In the genomic region with DNA sequence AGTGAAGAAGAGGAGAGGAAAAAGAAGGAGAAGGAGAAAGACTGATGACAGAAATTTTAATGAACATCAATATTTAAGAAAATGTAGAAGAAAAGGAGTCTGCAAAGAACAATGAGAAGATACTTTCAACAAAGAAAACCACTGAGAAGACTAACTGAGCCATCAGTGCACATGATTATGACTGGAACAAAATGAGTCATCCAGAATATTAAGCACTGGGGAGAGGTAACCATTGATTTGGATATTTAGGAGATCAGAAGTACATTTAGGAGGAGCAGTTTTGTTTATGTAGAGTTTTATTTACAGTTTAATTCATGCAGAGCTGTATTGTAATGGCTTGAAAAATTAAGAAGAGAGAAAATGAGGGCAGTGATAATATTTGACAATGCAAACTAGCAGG, we compare ENCODE assay signal across 17 cellular contexts.
DNase-seq lines count a peak whose midpoint lies in the region; ATAC-seq and TF ChIP-seq lines count a peak whose summit lies in the region.
"Had no signal": no experiment of that assay in that cellular context is flagged by ENCODE, and none has a peak within 500 bp of the region (broad histone marks: within the 10 kb centered on the region; RNA-seq: fewer than 3 reads in every experiment).

No MANE protein-coding gene starts in this region.

- no peaks in the 10 kb centered on the region for H4K20me1 ChIP-seq in osteoblast (ENCODE audit: insufficient read depth, low read length)
- H4K20me1 ChIP-seq: BLaER1 treated with 17β-estradiol and CSF1 and Interleukin-3, amounts not matched to agents 10 nM and 100 nM had no signal

- H4K12ac ChIP-seq in trophoblast cell (ENCODE audit: low read depth, low read length), result no peak overlapping the region

- no peaks in the 10 kb centered on the region for H3K27me3 ChIP-seq in osteoblast (ENCODE audit: insufficient read depth, low read length)
- H3K27me3 ChIP-seq in trophoblast cell (ENCODE audit: insufficient read depth, low read length), result no peaks in the 10 kb centered on the region
- H3K27me3 ChIP-seq: BLaER1 treated with 17β-estradiol and CSF1 and Interleukin-3, amounts not matched to agents 10 nM and 100 nM had no signal

- H4K91ac ChIP-seq in trophoblast cell (ENCODE audit: low read depth, low read length), result no peak overlapping the region

- no peak overlapping the region for H3K4ac ChIP-seq in trophoblast cell (ENCODE audit: low read depth, low read length)

- H3K79me2 ChIP-seq in osteoblast (ENCODE audit: insufficient read depth, low read length) (no peaks in the 10 kb centered on the region), trophoblast cell (ENCODE audit: control insufficient read depth, insufficient read depth, low read length, poor library complexity) (no peaks in the 10 kb centered on the region)

- H2AFZ ChIP-seq in osteoblast (ENCODE audit: low read length), result no peak overlapping the region
- no peak overlapping the region for H2AFZ ChIP-seq in trophoblast cell (ENCODE audit: insufficient read depth, low read length, poor library complexity)

- H3K9me3 ChIP-seq in osteoblast (ENCODE audit: low read depth, low read length), result no peaks in the 10 kb centered on the region
- no peaks in the 10 kb centered on the region for H3K9me3 ChIP-seq in trophoblast cell (ENCODE audit: insufficient read depth, low read depth, low read length)
- H3K9me3 ChIP-seq: BLaER1 treated with 17β-estradiol and CSF1 and Interleukin-3, amounts not matched to agents 10 nM and 100 nM had no signal

- H3K14ac ChIP-seq in trophoblast cell (ENCODE audit: low read length), result no peak overlapping the region

- H3K18ac ChIP-seq in trophoblast cell (ENCODE audit: low read length), result no peak overlapping the region

- H2BK120ac ChIP-seq in trophoblast cell (ENCODE audit: insufficient read depth, low read length, poor library complexity), result no peak overlapping the region

- H3K27ac ChIP-seq in osteoblast (ENCODE audit: low read depth, low read length) (no peak overlapping the region), trophoblast cell (ENCODE audit: low read depth, low read length) (no peak overlapping the region)
- H3K27ac ChIP-seq: BLaER1 treated with 17β-estradiol and CSF1 and Interleukin-3, amounts not matched to agents 10 nM and 100 nM had no signal

- TF ChIP-seq CTCF in epithelial cell of proximal tubule (conservative IDR thresholded peaks at IDR 0.05; ENCODE audit: low read depth, low read length), result no peak
- TF ChIP-seq CTCF in osteoblast (IDR thresholded peaks at IDR 0.05; ENCODE audit: extremely low read depth, low read depth, low read length), result no peak
- no peak for TF ChIP-seq CTCF in GM20000 (IDR thresholded peaks at IDR 0.05; ENCODE audit: extremely low read depth, missing control alignments)

- H2BK5ac ChIP-seq in trophoblast cell (ENCODE audit: low read depth, low read length, poor library complexity), result no peak overlapping the region

- no peak overlapping the region for H3K23ac ChIP-seq in trophoblast cell (ENCODE audit: low read length)

- no peak overlapping the region for H4K8ac ChIP-seq in trophoblast cell (ENCODE audit: low read depth, low read length)

- H3K4me3 ChIP-seq in epithelial cell of proximal tubule (ENCODE audit: low read depth, low read length) (no peak overlapping the region), osteoblast (ENCODE audit: insufficient read depth, low read length) (no peak overlapping the region), trophoblast cell (ENCODE audit: low read depth, low read length) (no peak overlapping the region)
- H3K4me3 ChIP-seq: BLaER1 treated with 17β-estradiol and CSF1 and Interleukin-3, amounts not matched to agents 10 nM and 100 nM had no signal

- H2AK5ac ChIP-seq in trophoblast cell (ENCODE audit: low read length), result no peak overlapping the region

- H3K4me1 ChIP-seq in osteoblast (ENCODE audit: insufficient read depth, low read length), result no peaks in the 10 kb centered on the region
- no peaks in the 10 kb centered on the region for H3K4me1 ChIP-seq in trophoblast cell (ENCODE audit: control insufficient read depth in 1 of 2, insufficient read depth in 2 of 2, low read length in 2 of 2)

- H3K4me2 ChIP-seq in osteoblast (ENCODE audit: insufficient read depth, low read length) (no peak overlapping the region), trophoblast cell (ENCODE audit: low read length) (no peak overlapping the region)
- H3K4me2 ChIP-seq: BLaER1 treated with 17β-estradiol and CSF1 and Interleukin-3, amounts not matched to agents 10 nM and 100 nM had no signal

- no peaks in the 10 kb centered on the region for H3K79me1 ChIP-seq in trophoblast cell (ENCODE audit: low read length)

- DNase-seq in M059J (ENCODE audit: low read depth) (peak; percentile 34), epithelial cell of proximal tubule (ENCODE audit: low read depth) (peak; percentile 15), osteoblast (ENCODE audit: insufficient read length, low spot score, missing footprints) (peak; percentile 18), trophoblast cell (no peak), GM20000 (ENCODE audit: low spot score) (no peak), DMS79 (lab: John Stamatoyannopoulos, UW) (no peak), NCI-H748 treated with DMSO at 0.1 percent for 48 hours (lab: John Stamatoyannopoulos, UW) (no peak)
- DNase-seq: activated T-cell treated with anti-CD3 and anti-CD28 coated beads, Interleukin-2, amount 50 U/mL, for 1 hour; DMS53; glutamatergic neuron; H7; nucleus accumbens; stimulated activated CD4-positive, alpha-beta T cell treated with anti-CD3 and anti-CD28 coated beads, Interleukin-4, amount 100 ng/mL, for 4 hours; T-helper 17 cell had no signal

- no peaks in the 10 kb centered on the region for H3K36me3 ChIP-seq in osteoblast (ENCODE audit: insufficient read depth, low read length)
- H3K36me3 ChIP-seq in trophoblast cell (ENCODE audit: control insufficient read depth in 1 of 2, insufficient read depth in 2 of 2, low read length in 2 of 2), result no peaks in the 10 kb centered on the region
- H3K36me3 ChIP-seq: BLaER1 treated with 17β-estradiol and CSF1 and Interleukin-3, amounts not matched to agents 10 nM and 100 nM had no signal

- no peak overlapping the region for H3K9ac ChIP-seq in trophoblast cell (ENCODE audit: low read length)
- H3K9ac ChIP-seq: BLaER1 treated with 17β-estradiol and CSF1 and Interleukin-3, amounts not matched to agents 10 nM and 100 nM had no signal

- H2BK12ac ChIP-seq in trophoblast cell (ENCODE audit: low read length), result no peak overlapping the region

- ATAC-seq in GM19463 (IDR thresholded peaks at IDR 0.05; ENCODE audit: unreplicated experiment), result peak; percentile 51
- ATAC-seq: activated naive CD4-positive, alpha-beta T cell treated with anti-CD3 and anti-CD28 coated beads, Interleukin-2, amount 50 U/mL, for 72 hours; T-helper 17 cell had no signal

Comparison
In these comparisons a context has a peak if more than half of its experiments do, and no peak if none do; other contexts are left out.
1. DNase-seq: peak in M059J (single experiment), epithelial cell of proximal tubule (single experiment) and osteoblast (single experiment); none in trophoblast cell (0 of 2), GM20000 (single experiment), DMS79 (single experiment) and NCI-H748 treated with DMSO at 0.1 percent for 48 hours (single experiment).